19 cellular contexts compared by ENCODE assay signal in genomic region chr13:73879346-73880020, GRCh38.
DNase-seq lines count a peak whose midpoint lies in the region; ATAC-seq and TF ChIP-seq lines count a peak whose summit lies in the region.
"Had no signal": no experiment of that assay in that cellular context is flagged by ENCODE, and none has a peak within 500 bp of the region (broad histone marks: within the 10 kb centered on the region; RNA-seq: fewer than 3 reads in every experiment).

No MANE protein-coding gene starts in this region.

- no peaks in the 10 kb centered on the region for H3K27me3 ChIP-seq in WERI-Rb-1 (ENCODE audit: insufficient read depth, low read depth, severe bottlenecking)
- H3K27me3 ChIP-seq: upper lobe of right lung had no signal

- no peaks in the 10 kb centered on the region for H3K27me3 Mint-ChIP-seq in activated T-cell treated with anti-CD3 and anti-CD28 coated beads, Interleukin-2, amount 50 U/mL, for 24 hours
- H3K27me3 Mint-ChIP-seq in nephron progenitor cell (ENCODE audit: low read depth, poor library complexity), result no peaks in the 10 kb centered on the region
- H3K27me3 Mint-ChIP-seq: stimulated activated naive CD8-positive, alpha-beta T cell treated with anti-CD3 and anti-CD28 coated beads, Interleukin-15, Interleukin-2, amounts not matched to agents 100 ng/mL and 50 ng/mL, for 24 hours had no signal

- no peak for DNase-seq in activated T-cell treated with anti-CD3 and anti-CD28 coated beads, Interleukin-2, amount 50 U/mL, for 24 hours
- DNase-seq in activated T-cell treated with anti-CD3 and anti-CD28 coated beads, Interleukin-2, amount 50 U/mL, for 1 hour, result no peak
- DNase-seq in NCI-H1694 treated with DMSO at 0.1 percent for 48 hours (lab: John Stamatoyannopoulos, UW) (peak; percentile 78), WERI-Rb-1 (peak; percentile 58), nephron progenitor cell (no peak), NCI-H1436 treated with DMSO at 0.1 percent for 48 hours (lab: John Stamatoyannopoulos, UW) (no peak), ureter (ENCODE audit: low spot score) (no peak)
- DNase-seq: activated CD4-positive, CD25-positive, alpha-beta regulatory T cell; lower lobe of right lung; NCI-H1105 treated with DMSO at 0.1 percent for 48 hours; NCI-H226; SHP77 treated with DMSO at 0.1 percent for 48 hours; stimulated activated CD4-positive, alpha-beta T cell treated with anti-CD3 and anti-CD28 coated beads, Interleukin-15, amount 100 ng/mL, for 24 hours; T-helper 2 cell; upper lobe of right lung had no signal

- peaks cover 28% of the 10 kb centered on the region for H3K36me3 Mint-ChIP-seq in activated T-cell treated with anti-CD3 and anti-CD28 coated beads, Interleukin-2, amount 50 U/mL, for 24 hours (ENCODE audit: low read depth)
- H3K36me3 Mint-ChIP-seq in nephron progenitor cell (ENCODE audit: low read depth), result peaks cover 39% of the 10 kb centered on the region
- H3K36me3 Mint-ChIP-seq: CD14-positive monocyte had no signal

- H3K4me1 Mint-ChIP-seq in activated T-cell treated with anti-CD3 and anti-CD28 coated beads, Interleukin-2, amount 50 U/mL, for 24 hours (ENCODE audit: low read depth), result peaks cover 42% of the 10 kb centered on the region
- peaks cover 32% of the 10 kb centered on the region for H3K4me1 Mint-ChIP-seq in nephron progenitor cell
- H3K4me1 Mint-ChIP-seq: CD14-positive monocyte had no signal

- H3K9me3 Mint-ChIP-seq in activated T-cell treated with anti-CD3 and anti-CD28 coated beads, Interleukin-2, amount 50 U/mL, for 24 hours, result peaks cover 3% of the 10 kb centered on the region
- H3K9me3 Mint-ChIP-seq in nephron progenitor cell, result peaks cover 30% of the 10 kb centered on the region
- H3K9me3 Mint-ChIP-seq: neural crest cell had no signal

- no peak for ATAC-seq in GM21423 (IDR thresholded peaks at IDR 0.05; ENCODE audit: unreplicated experiment)
- ATAC-seq: lower lobe of right lung, upper lobe of right lung had no signal

- H3K27ac Mint-ChIP-seq in activated T-cell treated with anti-CD3 and anti-CD28 coated beads, Interleukin-2, amount 50 U/mL, for 24 hours, result peak overlapping the region; percentile 31
- H3K27ac Mint-ChIP-seq in nephron progenitor cell, result peak overlapping the region; percentile 89

- no peak for TF ChIP-seq CTCF in WERI-Rb-1 (IDR thresholded peaks at IDR 0.05; ENCODE audit: low read depth, low read length)
- no peak for TF ChIP-seq CTCF in nephron progenitor cell (IDR thresholded peaks at IDR 0.05)

- H3K27ac ChIP-seq in WERI-Rb-1, result peak overlapping the region; percentile 39
- H3K27ac ChIP-seq: lower lobe of right lung, upper lobe of right lung had no signal

- no peak overlapping the region for H3K4me3 ChIP-seq in WERI-Rb-1 (ENCODE audit: low read depth, low read length)
- H3K4me3 ChIP-seq: lower lobe of right lung, upper lobe of right lung had no signal

- H3K36me3 ChIP-seq in WERI-Rb-1, result no peaks in the 10 kb centered on the region; the same call in 1 of the 2 replicates
- H3K36me3 ChIP-seq: lower lobe of right lung, upper lobe of right lung had no signal

- H3K4me3 Mint-ChIP-seq in activated T-cell treated with anti-CD3 and anti-CD28 coated beads, Interleukin-2, amount 50 U/mL, for 24 hours, result no peak overlapping the region
- H3K4me3 Mint-ChIP-seq in nephron progenitor cell, result no peak overlapping the region
- H3K4me3 Mint-ChIP-seq: CD14-positive monocyte; neural crest cell; stimulated activated naive CD8-positive, alpha-beta T cell treated with anti-CD3 and anti-CD28 coated beads, Interleukin-15, Interleukin-2, amounts not matched to agents 100 ng/mL and 50 ng/mL, for 24 hours had no signal

- H3K9me3 ChIP-seq in WERI-Rb-1 (ENCODE audit: severe bottlenecking), result peaks cover 5% of the 10 kb centered on the region
- H3K9me3 ChIP-seq: lower lobe of right lung, upper lobe of right lung had no signal

Comparison
In these comparisons a context has a peak if more than half of its experiments do, and no peak if none do; other contexts are left out.
1. DNase-seq: peak in NCI-H1694 treated with DMSO at 0.1 percent for 48 hours (single experiment) and WERI-Rb-1 (single experiment); none in activated T-cell treated with anti-CD3 and anti-CD28 coated beads, Interleukin-2, amount 50 U/mL, for 24 hours (single experiment), activated T-cell treated with anti-CD3 and anti-CD28 coated beads, Interleukin-2, amount 50 U/mL, for 1 hour (single experiment), nephron progenitor cell (single experiment), NCI-H1436 treated with DMSO at 0.1 percent for 48 hours (single experiment) and ureter (single experiment).